Comparison of ENCODE assay signal across 3 cellular contexts in the genomic region with DNA sequence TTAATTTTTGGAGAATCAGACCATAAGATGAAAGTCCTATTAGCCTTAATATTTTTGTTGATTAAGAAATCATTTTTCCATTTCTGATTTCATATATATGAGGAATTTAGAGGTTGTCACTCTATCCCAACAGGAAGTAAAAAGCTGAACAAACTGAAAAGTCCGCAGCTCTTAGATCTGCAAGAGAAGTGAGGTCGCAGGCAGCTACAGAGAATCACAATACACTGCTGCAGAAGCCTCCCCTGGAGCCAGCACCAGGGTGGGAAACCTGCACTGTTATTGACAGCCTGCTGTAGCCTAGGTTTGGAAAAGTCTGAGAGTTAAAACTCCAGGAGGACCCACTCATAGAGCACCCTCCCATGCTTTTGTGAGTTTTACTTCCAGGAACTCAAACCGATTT.
TF ChIP-seq lines count a peak whose summit lies in the region.

No MANE protein-coding gene starts in this region.

TF ChIP-seq in HepG2, 621 proteins besides CTCF, POLR2A, EP300 and RAD21:
- no peak for TF ChIP-seq ZBTB7B (CRISPR knock-in tag; IDR thresholded peaks at IDR 0.05)
- TF ChIP-seq NR2F2 (IDR thresholded peaks at IDR 0.05; ENCODE audit: borderline replicate concordance, low read depth): no peak
- TF ChIP-seq RARG (CRISPR knock-in tag; IDR thresholded peaks at IDR 0.05; ENCODE audit: low read depth): no peak
- no peak for TF ChIP-seq GPN1 (CRISPR knock-in tag; IDR thresholded peaks at IDR 0.05; ENCODE audit: borderline replicate concordance)
- TF ChIP-seq, protein P1, sequence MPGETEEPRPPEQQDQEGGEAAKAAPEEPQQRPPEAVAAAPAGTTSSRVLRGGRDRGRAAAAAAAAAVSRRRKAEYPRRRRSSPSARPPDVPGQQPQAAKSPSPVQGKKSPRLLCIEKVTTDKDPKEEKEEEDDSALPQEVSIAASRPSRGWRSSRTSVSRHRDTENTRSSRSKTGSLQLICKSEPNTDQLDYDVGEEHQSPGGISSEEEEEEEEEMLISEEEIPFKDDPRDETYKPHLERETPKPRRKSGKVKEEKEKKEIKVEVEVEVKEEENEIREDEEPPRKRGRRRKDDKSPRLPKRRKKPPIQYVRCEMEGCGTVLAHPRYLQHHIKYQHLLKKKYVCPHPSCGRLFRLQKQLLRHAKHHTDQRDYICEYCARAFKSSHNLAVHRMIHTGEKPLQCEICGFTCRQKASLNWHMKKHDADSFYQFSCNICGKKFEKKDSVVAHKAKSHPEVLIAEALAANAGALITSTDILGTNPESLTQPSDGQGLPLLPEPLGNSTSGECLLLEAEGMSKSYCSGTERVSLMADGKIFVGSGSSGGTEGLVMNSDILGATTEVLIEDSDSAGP (CRISPR knock-in tag; IDR thresholded peaks at IDR 0.05; ENCODE audit: borderline replicate concordance): no peak
- no peak for TF ChIP-seq ZBTB37 (CRISPR knock-in tag; IDR thresholded peaks at IDR 0.05)
- no peak for TF ChIP-seq KAT7 (CRISPR knock-in tag; IDR thresholded peaks at IDR 0.05; ENCODE audit: borderline replicate concordance)
- TF ChIP-seq MLLT10 (CRISPR knock-in tag; IDR thresholded peaks at IDR 0.05): no peak

TF ChIP-seq in H1, 55 proteins besides CTCF, POLR2A, EP300 and RAD21:
- no peak for TF ChIP-seq GABPA (IDR thresholded peaks at IDR 0.05; ENCODE audit: borderline replicate concordance, insufficient read depth, low read length)
- TF ChIP-seq RXRA (IDR thresholded peaks at IDR 0.05; ENCODE audit: insufficient read depth, low read depth, low read length): no peak
- no peak for TF ChIP-seq CTBP2 (IDR thresholded peaks at IDR 0.05; ENCODE audit: borderline replicate concordance, insufficient read depth, insufficient read length, low read length)
- TF ChIP-seq EGR1 (IDR thresholded peaks at IDR 0.05; ENCODE audit: borderline replicate concordance, low read depth, low read length): no peak
- TF ChIP-seq TEAD4 (IDR thresholded peaks at IDR 0.05; ENCODE audit: low read depth, low read length): no peak
- TF ChIP-seq E2F6 (IDR thresholded peaks at IDR 0.05): no peak
- TF ChIP-seq BCL11A (IDR thresholded peaks at IDR 0.05; ENCODE audit: low read depth in 2 of 2, low read length in 2 of 2): no peak
- no peak for TF ChIP-seq SP1 (IDR thresholded peaks at IDR 0.05; ENCODE audit: low read depth, low read length)
TF ChIP-seq in H1: peak in this region for 0.

TF ChIP-seq in SK-N-SH treated with all-trans-retinoic acid at 6 μM for 48 hours, 23 proteins besides CTCF, POLR2A, EP300 and RAD21:
- no peak for TF ChIP-seq TOX (CRISPR knock-in tag; IDR thresholded peaks at IDR 0.05; ENCODE audit: borderline replicate concordance)
- TF ChIP-seq TSHZ2 (CRISPR knock-in tag; IDR thresholded peaks at IDR 0.05): no peak
- no peak for TF ChIP-seq PATZ1 (CRISPR knock-in tag; IDR thresholded peaks at IDR 0.05; ENCODE audit: borderline replicate concordance)
